13 cellular contexts compared by ENCODE assay signal in genomic region chr2:102940684-102941083, GRCh38.
DNase-seq lines count a peak whose midpoint lies in the region; ATAC-seq lines count a peak whose summit lies in the region.
"Had no signal": no experiment of that assay in that cellular context is flagged by ENCODE, and none has a peak within 500 bp of the region (broad histone marks: within the 10 kb centered on the region; RNA-seq: fewer than 3 reads in every experiment).

No MANE protein-coding gene starts in this region.

- ATAC-seq in GM19452 (IDR thresholded peaks at IDR 0.05; ENCODE audit: unreplicated experiment) = no peak
- no peak for ATAC-seq in GM21367 (IDR thresholded peaks at IDR 0.05; ENCODE audit: unreplicated experiment)

- DNase-seq in DMS53 (lab: John Stamatoyannopoulos, UW) (peak; percentile 24), DMS53 treated with DMSO at 0.1 percent for 48 hours (lab: John Stamatoyannopoulos, UW; ENCODE audit: unreplicated experiment) (no peak), NCI-H446 treated with DMSO at 0.1 percent for 48 hours (lab: John Stamatoyannopoulos, UW) (peak; percentile 71), cerebellum (ENCODE audit: low spot score) (peak; percentile 58), pons (ENCODE audit: low spot score) (peak; percentile 4), NCI-H526 (lab: John Stamatoyannopoulos, UW) (no peak)
- DNase-seq: 8988T; AML-193; Caco-2; CD8-positive, alpha-beta memory T cell; GM23248 had no signal

Comparison
In these comparisons a context has a peak if more than half of its experiments do, and no peak if none do; other contexts are left out.
1. DNase-seq: peak in DMS53 (single experiment), NCI-H446 treated with DMSO at 0.1 percent for 48 hours (single experiment), cerebellum (single experiment) and pons (single experiment); none in DMS53 treated with DMSO at 0.1 percent for 48 hours (single experiment) and NCI-H526 (0 of 2).